Comparison of ENCODE assay signal across 10 cellular contexts in the genomic region with DNA sequence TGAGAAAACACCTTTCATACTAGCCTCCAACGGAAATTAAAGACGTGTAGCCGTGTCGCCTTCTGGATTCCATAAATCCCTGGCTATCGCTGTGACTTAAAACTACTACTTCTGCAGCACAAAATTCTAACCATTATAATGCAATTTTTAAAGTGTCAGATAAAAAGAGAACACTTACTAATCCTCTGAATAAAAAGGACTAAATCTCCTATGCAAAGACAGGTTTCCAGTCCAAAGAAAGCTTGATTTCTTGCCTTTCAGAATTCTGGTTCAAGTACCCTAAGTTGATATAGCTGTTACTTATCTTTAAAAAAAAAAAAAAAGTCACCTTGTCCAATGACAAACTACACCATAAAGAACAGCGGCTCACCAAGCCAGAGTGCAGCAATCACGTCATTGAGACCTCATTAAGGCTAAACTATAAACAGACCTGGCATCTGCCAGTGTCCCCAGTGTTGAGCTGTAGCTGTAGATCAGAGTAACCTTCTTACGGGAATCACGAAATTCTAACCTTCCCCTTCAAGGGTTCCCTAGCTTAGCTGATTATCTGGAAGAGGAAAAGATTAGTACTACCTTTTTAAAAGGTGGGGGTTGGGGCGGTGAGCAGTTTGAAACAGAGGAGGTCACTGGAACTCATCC. TPM values are rescaled to one million over a fixed set of nuclear protein-coding genes. Genes with fewer than 3 reads are reported as not detected.
DNase-seq lines count a peak whose midpoint lies in the region; ATAC-seq and TF ChIP-seq lines count a peak whose summit lies in the region.
"Had no signal": no experiment of that assay in that cellular context is flagged by ENCODE, and none has a peak within 500 bp of the region (broad histone marks: within the 10 kb centered on the region; RNA-seq: fewer than 3 reads in every experiment).

No MANE protein-coding gene starts in this region.

- H3K4me1 Mint-ChIP-seq in T-helper 1 cell treated with Interleukin-12 subunit alpha and Interleukin-12 subunit beta and Interleukin-4 antibody, amounts not matched to agents 30 μg/mL and 1 μg/mL, for 36 hours (ENCODE audit: low read depth) = peaks cover 17% of the 10 kb centered on the region
- H3K4me1 Mint-ChIP-seq in glutamatergic neuron (ENCODE audit: low read depth, unreplicated experiment) = peaks cover 24% of the 10 kb centered on the region

- intact Hi-C loops in gastrocnemius medialis (cut with DNase I; ENCODE audit: low total_unique reads) = loop anchor here (1.0 to 10.0 kb wide), 6 partner anchors 38 to 799 kb away; a partner anchor contains a TSS

- peak; percentile 74 to 91 for TF ChIP-seq POLR2A in gastrocnemius medialis (IDR thresholded peaks at IDR 0.05)

- H3K4me1 ChIP-seq in gastrocnemius medialis = peaks cover 25 to 46% of the 10 kb centered on the region in 2 donors

- no peak for DNase-seq in T-helper 1 cell
- DNase-seq in RKO (ENCODE audit: low spot score) = peak; percentile 29
- no peak for DNase-seq in glutamatergic neuron
- DNase-seq in gastrocnemius medialis = peak; percentile 55 to 84
- no peak for DNase-seq in DMS79 treated with DMSO at 0.1 percent for 48 hours (lab: John Stamatoyannopoulos, UW)

- H3K4me3 ChIP-seq in gastrocnemius medialis = peak overlapping the region; percentile 98 to 100 (median 100)

- H3K27me3 ChIP-seq in gastrocnemius medialis = no peaks in the 10 kb centered on the region

- no peak overlapping the region for H3K27ac Mint-ChIP-seq in T-helper 1 cell treated with Interleukin-12 subunit alpha and Interleukin-12 subunit beta and Interleukin-4 antibody, amounts not matched to agents 30 μg/mL and 1 μg/mL, for 36 hours
- H3K27ac Mint-ChIP-seq in glutamatergic neuron (ENCODE audit: unreplicated experiment) = peak overlapping the region; percentile 96
- H3K27ac Mint-ChIP-seq: memory B cell had no signal

- H3K9me3 Mint-ChIP-seq in T-helper 1 cell treated with Interleukin-12 subunit alpha and Interleukin-12 subunit beta and Interleukin-4 antibody, amounts not matched to agents 30 μg/mL and 1 μg/mL, for 36 hours = no peaks in the 10 kb centered on the region
- H3K9me3 Mint-ChIP-seq in glutamatergic neuron (ENCODE audit: unreplicated experiment) = peaks cover 11% of the 10 kb centered on the region
- H3K9me3 Mint-ChIP-seq: memory B cell had no signal

- H3K27ac ChIP-seq in gastrocnemius medialis = peak overlapping the region; percentile 87 to 98 (median 92)

- peak overlapping the region; percentile 54 for H3K4me3 Mint-ChIP-seq in T-helper 1 cell treated with Interleukin-12 subunit alpha and Interleukin-12 subunit beta and Interleukin-4 antibody, amounts not matched to agents 30 μg/mL and 1 μg/mL, for 36 hours
- peak overlapping the region; percentile 99 for H3K4me3 Mint-ChIP-seq in glutamatergic neuron (ENCODE audit: unreplicated experiment)

- H3K36me3 ChIP-seq in gastrocnemius medialis = peaks cover 0 to 31% of the 10 kb centered on the region in 2 donors

- peaks cover 4% of the 10 kb centered on the region for H3K27me3 Mint-ChIP-seq in T-helper 1 cell treated with Interleukin-12 subunit alpha and Interleukin-12 subunit beta and Interleukin-4 antibody, amounts not matched to agents 30 μg/mL and 1 μg/mL, for 36 hours (ENCODE audit: low read depth)
- H3K27me3 Mint-ChIP-seq in glutamatergic neuron (ENCODE audit: unreplicated experiment) = peaks cover 3% of the 10 kb centered on the region

- in situ Hi-C loops in gastrocnemius medialis (cut with MboI; ENCODE audit: low sequenced_read_pairs in 4 of 4) = loop anchor here in 1 of 4 donors (10.0 kb wide), 1 partner anchor 121 kb away; no protein-coding TSS in a partner anchor

- ATAC-seq in gastrocnemius medialis (peak; percentile 71 to 82), HG03097 (IDR thresholded peaks at IDR 0.05; ENCODE audit: low FRiP score, unreplicated experiment) (no peak), HG03039 (IDR thresholded peaks at IDR 0.05; ENCODE audit: unreplicated experiment) (no peak)

- peaks cover 12% of the 10 kb centered on the region for H3K36me3 Mint-ChIP-seq in T-helper 1 cell treated with Interleukin-12 subunit alpha and Interleukin-12 subunit beta and Interleukin-4 antibody, amounts not matched to agents 30 μg/mL and 1 μg/mL, for 36 hours (ENCODE audit: low read depth)
- peaks cover 5% of the 10 kb centered on the region for H3K36me3 Mint-ChIP-seq in glutamatergic neuron (ENCODE audit: unreplicated experiment)

- H3K9me3 ChIP-seq in gastrocnemius medialis = no peaks in the 10 kb centered on the region

- TF ChIP-seq CTCF in glutamatergic neuron (IDR thresholded peaks at IDR 0.05; ENCODE audit: partially characterized antibody, unreplicated experiment) = no peak
- no peak for TF ChIP-seq CTCF in gastrocnemius medialis (IDR thresholded peaks at IDR 0.05 in 4 of 5, conservative IDR thresholded peaks at IDR 0.05 in 1 of 5)

RNA-seq across cellular contexts. Expression of a gene that starts 2.2 kb away (rescaled TPM):
- total RNA-seq in glutamatergic neuron (ENCODE audit: unreplicated experiment) (134 TPM), gastrocnemius medialis (10 to 100 TPM; 20.4 to 52.2 (median 39.5) TPM)

RNA-seq across cellular contexts. Expression of a gene that starts 16.0 kb away (rescaled TPM):
- total RNA-seq in glutamatergic neuron (ENCODE audit: unreplicated experiment) (not detected), gastrocnemius medialis (not detected)
- total RNA-seq: activated CD8-positive, alpha-beta memory T cell treated with anti-CD3 and anti-CD28 coated beads for 36 hours had no signal

RNA-seq across cellular contexts. Expression of a gene that starts 37.3 kb away (rescaled TPM):
- total RNA-seq in glutamatergic neuron (ENCODE audit: unreplicated experiment) (not detected), gastrocnemius medialis (not detected)
- total RNA-seq: activated CD8-positive, alpha-beta memory T cell treated with anti-CD3 and anti-CD28 coated beads for 36 hours had no signal

Comparison
In these comparisons a context has a peak if more than half of its experiments do, and no peak if none do; other contexts are left out.
1. DNase-seq: peak in RKO (single experiment) and gastrocnemius medialis (2 of 2); none in T-helper 1 cell (0 of 5), glutamatergic neuron (single experiment) and DMS79 treated with DMSO at 0.1 percent for 48 hours (single experiment).
2. ATAC-seq: peak in gastrocnemius medialis (2 of 2); none in HG03097 (single experiment) and HG03039 (single experiment).